ENCODE assay signal across 20 cellular contexts in genomic region chr4:108007984-108008383, GRCh38.
"Had no signal": no experiment of that assay in that cellular context is flagged by ENCODE, and none has a peak within 500 bp of the region (broad histone marks: within the 10 kb centered on the region; RNA-seq: fewer than 3 reads in every experiment).

No MANE protein-coding gene starts in this region.

- H3K27me3 ChIP-seq: colonic mucosa, esophagus squamous epithelium, thyroid gland, vagina had no signal

- H3K27ac ChIP-seq: colonic mucosa, esophagus squamous epithelium, prostate gland, thyroid gland, vagina had no signal

- DNase-seq: colonic mucosa; effector CD8-positive, alpha-beta T cell; endodermal cell; esophagus squamous epithelium; foreskin melanocyte; immature natural killer cell; islet precursor cell; kidney glomerular epithelial cell; left colon; mucosa of descending colon; naive thymus-derived CD4-positive, alpha-beta T cell; nucleus accumbens; right cardiac atrium; small intestine; stimulated activated CD4-positive, alpha-beta T cell treated with anti-CD3 and anti-CD28 coated beads, Interleukin-15, amount 100 ng/mL, for 24 hours; stimulated activated CD4-positive, alpha-beta T cell treated with anti-CD3 and anti-CD28 coated beads, Interleukin-2, amount 100 ng/mL, for 48 hours; stimulated activated naive B cell treated with anti-CD40 and anti-IgM and Interleukin-4, amounts not matched to agents 10 μg/mL and 1 μg/mL and 100 μg/mL, for 72 hours; thyroid gland had no signal

- H3K36me3 ChIP-seq: colonic mucosa, prostate gland had no signal

- H3K4me1 ChIP-seq: colonic mucosa, prostate gland, thyroid gland, vagina had no signal

- ATAC-seq: left colon; mucosa of descending colon; naive thymus-derived CD4-positive, alpha-beta T cell; stimulated activated naive B cell treated with anti-CD40 and anti-IgM and Interleukin-4, amounts not matched to agents 10 μg/mL and 1 μg/mL and 100 μg/mL, for 72 hours had no signal

- H3K4me3 ChIP-seq: colonic mucosa, esophagus squamous epithelium, mucosa of descending colon, prostate gland, thyroid gland, vagina had no signal

- H3K9me3 ChIP-seq: colonic mucosa, esophagus squamous epithelium, mucosa of descending colon, prostate gland, thyroid gland, vagina had no signal
